In genomic region chr9:87685871-87686519, GRCh38 we compare ENCODE assay signal across 10 cellular contexts. TPM values are rescaled to one million over a fixed set of nuclear protein-coding genes. Genes with fewer than 3 reads are reported as not detected.
A peak's percentile ranks its signal among the peaks of the same experiment; 100 is the strongest.
DNase-seq lines count a peak whose midpoint lies in the region; ATAC-seq and TF ChIP-seq lines count a peak whose summit lies in the region.
"Had no signal": no experiment of that assay in that cellular context is flagged by ENCODE, and none has a peak within 500 bp of the region (broad histone marks: within the 10 kb centered on the region; RNA-seq: fewer than 3 reads in every experiment).

No MANE protein-coding gene starts in this region.

- H3K36me3 ChIP-seq in transverse colon: no peaks in the 10 kb centered on the region

- H3K36me3 Mint-ChIP-seq in chondrocyte (ENCODE audit: low read depth): peaks cover 36% of the 10 kb centered on the region

- TF ChIP-seq CTCF in chondrocyte (IDR thresholded peaks at IDR 0.05) (no peak), transverse colon (IDR thresholded peaks at IDR 0.05) (no peak)

- H3K9me3 Mint-ChIP-seq in chondrocyte (ENCODE audit: low read depth): peaks cover 11% of the 10 kb centered on the region

- in situ Hi-C loops in transverse colon (cut with MboI; ENCODE audit: low pct_ligation_motif_present in 1 of 4, low pct_unique_long_range_greater_than_20kb in 1 of 4, low sequenced_read_pairs in 3 of 4): loop anchor here in 3 of 4 donors (10.0 to 25.0 kb wide), 5 partner anchors 129 to 1326 kb away; partner anchors contain the start of gene S1PR3 (in 1 of the 3)

- no peaks in the 10 kb centered on the region for H3K27me3 Mint-ChIP-seq in chondrocyte (ENCODE audit: low read depth)

- ATAC-seq in HG03045 (IDR thresholded peaks at IDR 0.05; ENCODE audit: unreplicated experiment): no peak

- no peak for TF ChIP-seq POLR2A in transverse colon (IDR thresholded peaks at IDR 0.05)

- DNase-seq in activated CD8-positive, alpha-beta memory T cell treated with anti-CD3 and anti-CD28 coated beads for 24 hours: peak; percentile 52
- no peak for DNase-seq in activated CD8-positive, alpha-beta memory T cell treated with anti-CD3 and anti-CD28 coated beads, Interleukin-2, amount 50 U/mL, for 4 hours
- DNase-seq in chondrocyte (ENCODE audit: low spot score) (no peak), left kidney (ENCODE audit: low read depth, low spot score) (peak; percentile 17), transverse colon (peak; percentile 17), DMS 273 (lab: John Stamatoyannopoulos, UW; ENCODE audit: unreplicated experiment) (no peak)
- DNase-seq in activated CD4-positive, CD25-positive, alpha-beta regulatory T cell treated with anti-CD3 and anti-CD28 coated beads, Interleukin-2, amount 50 U/mL, for 72 hours: no peak
- DNase-seq: NCI-H510A, WERI-Rb-1 had no signal

- peaks cover 0 to 17% (median 4%) of the 10 kb centered on the region in 4 donors for H3K4me1 ChIP-seq in transverse colon

- no peak overlapping the region for H3K4me3 Mint-ChIP-seq in chondrocyte (ENCODE audit: unreplicated experiment)

- intact Hi-C loops in transverse colon (cut with DNase I; ENCODE audit: low total_unique reads): loop anchor here (10.0 kb wide), 1 partner anchor 359 kb away; no protein-coding TSS in a partner anchor

- peaks cover 22% of the 10 kb centered on the region for H3K4me1 Mint-ChIP-seq in chondrocyte (ENCODE audit: low read depth)

- no peaks in the 10 kb centered on the region for H3K27me3 ChIP-seq in transverse colon

- 61 to 74% methylated on average over 4 to 14 of the region's 14 CpGs for whole genome bisulfite sequencing in transverse colon (ENCODE audit: low coverage in 1 of 2), 2 donors

- H3K4me3 ChIP-seq in transverse colon: no peak overlapping the region

- no peaks in the 10 kb centered on the region for H3K9me3 ChIP-seq in transverse colon

- peak overlapping the region; percentile 42 for H3K27ac Mint-ChIP-seq in chondrocyte (ENCODE audit: unreplicated experiment)

- no peak for TF ChIP-seq EP300 in transverse colon (IDR thresholded peaks at IDR 0.05; ENCODE audit: low read depth)

- peak overlapping the region; percentile 4 to 44 (median 10) for H3K27ac ChIP-seq in transverse colon
- H3K27ac ChIP-seq: WERI-Rb-1 had no signal

RNA-seq across cellular contexts. Expression of gene CTSL, which starts 39.9 kb away (rescaled TPM):
- total RNA-seq in chondrocyte (77.7 to 119 TPM (median 84.6 TPM) in 3 replicates), transverse colon (100 to 1,000 TPM in 1 of 4 donors, 10 to 100 TPM in 3; 26.7 to 108 (median 66.6) TPM)

Comparison
In these comparisons a context has a peak if more than half of its experiments do, and no peak if none do; other contexts are left out.
1. DNase-seq: peak in activated CD8-positive, alpha-beta memory T cell treated with anti-CD3 and anti-CD28 coated beads for 24 hours (single experiment), left kidney (single experiment) and transverse colon (single experiment); none in activated CD8-positive, alpha-beta memory T cell treated with anti-CD3 and anti-CD28 coated beads, Interleukin-2, amount 50 U/mL, for 4 hours (single experiment), chondrocyte (single experiment), DMS 273 (single experiment) and activated CD4-positive, CD25-positive, alpha-beta regulatory T cell treated with anti-CD3 and anti-CD28 coated beads, Interleukin-2, amount 50 U/mL, for 72 hours (single experiment).